In genomic region chr6:109010703-109011102, GRCh38 we compare ENCODE assay signal across 11 cellular contexts.
DNase-seq lines count a peak whose midpoint lies in the region; ATAC-seq, FAIRE-seq and TF ChIP-seq lines count a peak whose summit lies in the region.
"Had no signal": no experiment of that assay in that cellular context is flagged by ENCODE, and none has a peak within 500 bp of the region (broad histone marks: within the 10 kb centered on the region; RNA-seq: fewer than 3 reads in every experiment).

No MANE protein-coding gene starts in this region.

- H3K4me2 ChIP-seq in mammary epithelial cell (ENCODE audit: insufficient read depth, low read depth, low read length) (peak overlapping the region; percentile 100), neural progenitor cell (no peak overlapping the region)

- H3K27ac ChIP-seq in mammary epithelial cell (ENCODE audit: insufficient read depth, low read depth, low read length) (no peak overlapping the region), neural progenitor cell (no peak overlapping the region)

- no peak overlapping the region for H3K4me3 ChIP-seq in mammary epithelial cell (replicated peaks in 1 of 3; ENCODE audit: insufficient read depth in 1 of 3, low read depth in 2 of 3, low read length in 3 of 3)
- H3K4me3 ChIP-seq in neural progenitor cell, result no peak overlapping the region

- dilution Hi-C loops in mammary epithelial cell (cut with HindIII; ENCODE audit: low sequenced_read_pairs), result no loop called here

- H3K9me3 ChIP-seq in mammary epithelial cell (replicated peaks; ENCODE audit: insufficient read depth, low read length), result no peaks in the 10 kb centered on the region
- H3K9me3 ChIP-seq in neural progenitor cell (ENCODE audit: low read depth), result no peaks in the 10 kb centered on the region

- DNase-seq in DMS53 (lab: John Stamatoyannopoulos, UW) (peak; percentile 69), NCI-H1417 (lab: John Stamatoyannopoulos, UW) (peak in 2 of 3 experiments; percentile 36 to 78), mammary epithelial cell (no peak), neural progenitor cell (ENCODE audit: low spot score) (no peak), RCC 7860 (ENCODE audit: low spot score) (no peak)
- DNase-seq: GDM1, head of caudate nucleus, NCI-H1105 treated with DMSO at 0.1 percent for 48 hours had no signal

- H3K36me3 ChIP-seq in mammary epithelial cell (ENCODE audit: insufficient read depth, low read length) (no peaks in the 10 kb centered on the region), neural progenitor cell (no peaks in the 10 kb centered on the region)

- H3K9me3 Mint-ChIP-seq in neural progenitor cell, result no peaks in the 10 kb centered on the region

- H4K20me1 ChIP-seq in mammary epithelial cell (ENCODE audit: insufficient read depth, low read length), result no peaks in the 10 kb centered on the region
- H4K20me1 ChIP-seq in neural progenitor cell (ENCODE audit: low read depth), result no peaks in the 10 kb centered on the region

- H3K27me3 ChIP-seq in mammary epithelial cell (ENCODE audit: insufficient read depth, low read length) (no peaks in the 10 kb centered on the region), neural progenitor cell (no peaks in the 10 kb centered on the region)

- H2AFZ ChIP-seq in mammary epithelial cell (ENCODE audit: low read depth, low read length) (peak overlapping the region; percentile 11), neural progenitor cell (replicated peaks) (no peak overlapping the region)

- H3K4me1 Mint-ChIP-seq in neural progenitor cell, result peaks cover 15% of the 10 kb centered on the region

- intact Hi-C loops in mammary epithelial cell (cut with micrococcal nuclease), result no loop called here

- H3K27ac Mint-ChIP-seq in neural progenitor cell, result no peak overlapping the region

- no peaks in the 10 kb centered on the region for H3K27me3 Mint-ChIP-seq in neural progenitor cell (ENCODE audit: insufficient read depth, low read depth)

- peaks cover 9% of the 10 kb centered on the region for H3F3A ChIP-seq in neural progenitor cell (ENCODE audit: low read depth)

- H3K9ac ChIP-seq in mammary epithelial cell (ENCODE audit: insufficient read depth, low read length) (no peak overlapping the region), neural progenitor cell (no peak overlapping the region)

- 90% methylated on average over 2 of the region's 2 CpGs for WGBS in mammary epithelial cell (ENCODE audit: low coverage, missing lambda C conversion rate)

- BruUV-seq in mammary epithelial cell (replicated peaks; lab: Mats Ljungman, UMichigan), result no TSS peak

- CTCF ChIA-PET in mammary epithelial cell (lab: Charles Lee; ENCODE audit: low non-redundant PET), result no interaction called here

- H3K79me2 ChIP-seq in mammary epithelial cell (ENCODE audit: insufficient read depth, low read length) (peaks cover 37% of the 10 kb centered on the region), neural progenitor cell (ENCODE audit: low read depth) (peaks cover 30% of the 10 kb centered on the region)

- TF ChIP-seq CTCF in mammary epithelial cell (conservative IDR thresholded peaks at IDR 0.05 in 1 of 2, IDR thresholded peaks at IDR 0.05 in 1 of 2; ENCODE audit: extremely low read depth in 1 of 2, insufficient read depth in 1 of 2, low read depth in 1 of 2, low read length in 2 of 2) (no peak), neural progenitor cell (IDR thresholded peaks at IDR 0.05) (no peak)

- peak overlapping the region; percentile 91 for H3K4me3 Mint-ChIP-seq in neural progenitor cell

- no peak for FAIRE-seq in RCC 7860 (lab: Jason Lieb, UNC)

- ATAC-seq in HG03135 (IDR thresholded peaks at IDR 0.05; ENCODE audit: unreplicated experiment), result no peak
- ATAC-seq in GM18873 (IDR thresholded peaks at IDR 0.05; ENCODE audit: low FRiP score, unreplicated experiment), result no peak
- ATAC-seq in HG03045 (IDR thresholded peaks at IDR 0.05; ENCODE audit: unreplicated experiment), result no peak

- in situ Hi-C loops in mammary epithelial cell (cut with MboI; ENCODE audit: low sequenced_read_pairs in 2 of 2), result no loop called here

- peaks cover 28% of the 10 kb centered on the region for H3K4me1 ChIP-seq in mammary epithelial cell (ENCODE audit: insufficient read depth, low read length)
- peaks cover 21% of the 10 kb centered on the region for H3K4me1 ChIP-seq in neural progenitor cell

- H3K36me3 Mint-ChIP-seq in neural progenitor cell, result no peaks in the 10 kb centered on the region

Comparison
In these comparisons a context has a peak if more than half of its experiments do, and no peak if none do; other contexts are left out.
1. DNase-seq: peak in DMS53 (single experiment) and NCI-H1417 (2 of 3); none in mammary epithelial cell (single experiment), neural progenitor cell (single experiment) and RCC 7860 (single experiment).